12 cellular contexts compared by ENCODE assay signal in genomic region chr3:141052570-141053069, GRCh38. TPM values are rescaled to one million over a fixed set of nuclear protein-coding genes. Genes with fewer than 3 reads are reported as not detected.
DNase-seq lines count a peak whose midpoint lies in the region; ATAC-seq and TF ChIP-seq lines count a peak whose summit lies in the region.
"Had no signal": no experiment of that assay in that cellular context is flagged by ENCODE, and none has a peak within 500 bp of the region (broad histone marks: within the 10 kb centered on the region; RNA-seq: fewer than 3 reads in every experiment).

No MANE protein-coding gene starts in this region.

- H4K20me1 ChIP-seq in neural progenitor cell (ENCODE audit: low read depth), result peaks cover 40% of the 10 kb centered on the region

- H3K9me3 ChIP-seq in esophagus (ENCODE audit: control insufficient read depth in 2 of 2, insufficient read depth in 1 of 2, low read depth in 1 of 2, low read length in 1 of 2), result no peaks in the 10 kb centered on the region
- no peaks in the 10 kb centered on the region for H3K9me3 ChIP-seq in neural progenitor cell (ENCODE audit: low read depth)

- no peak overlapping the region for H2AFZ ChIP-seq in neural progenitor cell (replicated peaks)

- peaks cover 22% of the 10 kb centered on the region for H3K27me3 Mint-ChIP-seq in neural progenitor cell (ENCODE audit: insufficient read depth, low read depth)

- ATAC-seq in HG03521 (IDR thresholded peaks at IDR 0.05; ENCODE audit: unreplicated experiment) (no peak), GM21515 (IDR thresholded peaks at IDR 0.05; ENCODE audit: unreplicated experiment) (no peak), HG03439 (IDR thresholded peaks at IDR 0.05; ENCODE audit: unreplicated experiment) (no peak)

- peak overlapping the region; percentile 100 for H3K4me3 Mint-ChIP-seq in neural progenitor cell

- no peak overlapping the region for H3K27ac ChIP-seq in esophagus (ENCODE audit: low read depth in 2 of 2, low read length in 1 of 2)
- H3K27ac ChIP-seq in neural progenitor cell, result no peak overlapping the region

- H3K27me3 ChIP-seq in esophagus (ENCODE audit: control insufficient read depth in 1 of 2, insufficient read depth in 2 of 2, low read length in 2 of 2) (peaks cover 2 to 17% of the 10 kb centered on the region in 2 donors), neural progenitor cell (peaks cover 75% of the 10 kb centered on the region)

- H3F3A ChIP-seq in neural progenitor cell (ENCODE audit: low read depth), result peaks cover 23% of the 10 kb centered on the region

- H3K4me2 ChIP-seq in neural progenitor cell, result peak overlapping the region; percentile 93

- H3K9ac ChIP-seq in neural progenitor cell, result no peak overlapping the region

- 2 to 3% methylated on average over 30 to 32 of the region's 32 CpGs for WGBS in esophagus, 2 donors

- TF ChIP-seq CTCF in neural progenitor cell (IDR thresholded peaks at IDR 0.05), result no peak

- peaks cover 18% of the 10 kb centered on the region for H3K36me3 Mint-ChIP-seq in neural progenitor cell
- H3K36me3 Mint-ChIP-seq: naive B cell had no signal

- H3K36me3 ChIP-seq in esophagus (ENCODE audit: control insufficient read depth in 2 of 2, insufficient read depth in 2 of 2, low read length in 1 of 2) (no peaks in the 10 kb centered on the region), neural progenitor cell (no peaks in the 10 kb centered on the region)

- H3K4me3 ChIP-seq in esophagus (ENCODE audit: low read depth in 1 of 2, low read length in 2 of 2) (peak overlapping the region; percentile 2 to 8), neural progenitor cell (peak overlapping the region; percentile 78)

- peaks cover 2 to 13% of the 10 kb centered on the region in 2 donors for H3K4me1 ChIP-seq in esophagus (ENCODE audit: control insufficient read depth in 2 of 2, insufficient read depth in 2 of 2, low read length in 1 of 2)
- H3K4me1 ChIP-seq in neural progenitor cell, result peaks cover 12% of the 10 kb centered on the region

- H3K4me1 Mint-ChIP-seq in neural progenitor cell, result peaks cover 46% of the 10 kb centered on the region

- H3K79me2 ChIP-seq in neural progenitor cell (ENCODE audit: low read depth), result no peaks in the 10 kb centered on the region

- H3K9me3 Mint-ChIP-seq in neural progenitor cell, result no peaks in the 10 kb centered on the region
- H3K9me3 Mint-ChIP-seq: naive B cell had no signal

- H3K27ac Mint-ChIP-seq in neural progenitor cell, result peak overlapping the region; percentile 97

- DNase-seq in DMS53 treated with DMSO at 0.1 percent for 48 hours (lab: John Stamatoyannopoulos, UW; ENCODE audit: unreplicated experiment) (peak; percentile 17), NCI-H1105 (lab: John Stamatoyannopoulos, UW) (peak; percentile 36), neural progenitor cell (ENCODE audit: low spot score) (peak; percentile 67), EL (no peak)
- DNase-seq: cortex of kidney, naive B cell, NCI-H2029, substantia nigra had no signal

RNA-seq across cellular contexts. Expression of gene SPSB4, which starts 1.5 kb away (rescaled TPM):
- under 1 TPM in 1 of 2 donors, not detected in 1; 0.04 TPM for polyA plus RNA-seq in esophagus
- 4.9 and 10.7 TPM in 2 replicates for total RNA-seq in neural progenitor cell (ENCODE audit: low replicate concordance)
